Comparison of ENCODE assay signal across 19 cellular contexts in the genomic region with DNA sequence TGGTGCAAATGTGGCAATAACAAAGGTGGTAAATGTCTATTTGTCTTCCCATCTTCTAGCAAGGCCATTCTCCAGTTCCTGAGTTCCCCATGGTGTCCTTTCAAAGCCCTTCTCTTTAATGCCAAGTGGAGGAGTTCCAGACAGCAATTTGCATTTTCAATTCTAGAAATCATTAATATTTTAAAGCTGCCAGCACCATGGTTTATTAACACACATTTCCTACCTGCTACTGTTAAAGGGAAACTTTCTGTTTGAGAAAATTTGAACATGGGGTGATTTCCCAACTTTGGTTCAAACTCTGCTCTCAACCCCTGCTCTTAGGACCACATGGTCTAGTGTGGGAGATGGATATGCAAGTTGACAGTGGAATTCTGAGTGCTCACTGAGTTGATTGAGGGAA.
A peak's percentile ranks its signal among the peaks of the same experiment; 100 is the strongest.
DNase-seq lines count a peak whose midpoint lies in the region; ATAC-seq and TF ChIP-seq lines count a peak whose summit lies in the region.
"Had no signal": no experiment of that assay in that cellular context is flagged by ENCODE, and none has a peak within 500 bp of the region (broad histone marks: within the 10 kb centered on the region; RNA-seq: fewer than 3 reads in every experiment).

No MANE protein-coding gene starts in this region.

- no peak for DNase-seq in glutamatergic neuron
- DNase-seq: activated CD4-positive, alpha-beta T cell treated with anti-CD3 and anti-CD28 coated beads, Interleukin-2, amount 50 U/mL, for 48 hours; activated effector memory CD4-positive, alpha-beta T cell treated with Interleukin-2 at 50 U/mL for 16 hours; CD8-positive, alpha-beta T cell; colonic mucosa; IMR-90; NCI-H2081 treated with DMSO at 0.1 percent for 48 hours; NCI-H510A; T-helper 9 cell had no signal

- H3K4me3 Mint-ChIP-seq in stimulated activated memory B cell treated with anti-CD40 and anti-IgM and Interleukin-4, amounts not matched to agents 10 μg/mL and 1 μg/mL and 100 μg/mL, for 72 hours = no peak overlapping the region
- H3K4me3 Mint-ChIP-seq in glutamatergic neuron (ENCODE audit: unreplicated experiment) = no peak overlapping the region
- H3K4me3 Mint-ChIP-seq: CD8-positive, alpha-beta T cell; mesothelial cell of epicardium; natural killer cell treated with Interleukin-12 subunit alpha and Interleukin-12 subunit beta and Interleukin-15 and Interleukin-18, amount 100 ng/mL, for 72 hours; stimulated activated effector memory CD8-positive, alpha-beta T cell treated with anti-CD3 and anti-CD28 coated beads, Interleukin-12 subunit alpha, Interleukin-12 subunit beta, amount 100 ng/mL, for 72 hours; WTC11 had no signal

- peak; percentile 40 for ATAC-seq in GM18909 (IDR thresholded peaks at IDR 0.05; ENCODE audit: poor library complexity, unreplicated experiment)
- ATAC-seq in GM21619 (IDR thresholded peaks at IDR 0.05; ENCODE audit: unreplicated experiment) = peak; percentile 46
- peak; percentile 54 for ATAC-seq in HG03196 (IDR thresholded peaks at IDR 0.05; ENCODE audit: unreplicated experiment)
- no peak for ATAC-seq in stimulated activated memory B cell treated with anti-CD40 and anti-IgM and Interleukin-4, amounts not matched to agents 10 μg/mL and 1 μg/mL and 100 μg/mL, for 72 hours
- no peak for ATAC-seq in HG03095 (IDR thresholded peaks at IDR 0.05; ENCODE audit: unreplicated experiment)
- no peak for ATAC-seq in GM19452 (IDR thresholded peaks at IDR 0.05; ENCODE audit: unreplicated experiment)
- ATAC-seq: CD8-positive, alpha-beta T cell; natural killer cell treated with Interleukin-12 subunit alpha and Interleukin-12 subunit beta and Interleukin-15 and Interleukin-18, amount 100 ng/mL, for 72 hours; stimulated activated effector memory CD8-positive, alpha-beta T cell treated with anti-CD3 and anti-CD28 coated beads, Interleukin-12 subunit alpha, Interleukin-12 subunit beta, amount 100 ng/mL, for 72 hours; WTC11 had no signal

- peak overlapping the region; percentile 73 for H3K27ac Mint-ChIP-seq in stimulated activated memory B cell treated with anti-CD40 and anti-IgM and Interleukin-4, amounts not matched to agents 10 μg/mL and 1 μg/mL and 100 μg/mL, for 72 hours
- no peak overlapping the region for H3K27ac Mint-ChIP-seq in glutamatergic neuron (ENCODE audit: unreplicated experiment)
- H3K27ac Mint-ChIP-seq: CD8-positive, alpha-beta T cell; mesothelial cell of epicardium; natural killer cell treated with Interleukin-12 subunit alpha and Interleukin-12 subunit beta and Interleukin-15 and Interleukin-18, amount 100 ng/mL, for 72 hours; stimulated activated effector memory CD8-positive, alpha-beta T cell treated with anti-CD3 and anti-CD28 coated beads, Interleukin-12 subunit alpha, Interleukin-12 subunit beta, amount 100 ng/mL, for 72 hours; WTC11 had no signal

- no peak for TF ChIP-seq CTCF in glutamatergic neuron (IDR thresholded peaks at IDR 0.05; ENCODE audit: partially characterized antibody, unreplicated experiment)

- H3K27me3 Mint-ChIP-seq in stimulated activated memory B cell treated with anti-CD40 and anti-IgM and Interleukin-4, amounts not matched to agents 10 μg/mL and 1 μg/mL and 100 μg/mL, for 72 hours = peaks cover 39% of the 10 kb centered on the region
- H3K27me3 Mint-ChIP-seq in glutamatergic neuron (ENCODE audit: unreplicated experiment) = no peaks in the 10 kb centered on the region

- H3K36me3 Mint-ChIP-seq in stimulated activated memory B cell treated with anti-CD40 and anti-IgM and Interleukin-4, amounts not matched to agents 10 μg/mL and 1 μg/mL and 100 μg/mL, for 72 hours = no peaks in the 10 kb centered on the region
- H3K36me3 Mint-ChIP-seq in glutamatergic neuron (ENCODE audit: unreplicated experiment) = no peaks in the 10 kb centered on the region
- H3K36me3 Mint-ChIP-seq: CD8-positive, alpha-beta T cell; mesothelial cell of epicardium; natural killer cell treated with Interleukin-12 subunit alpha and Interleukin-12 subunit beta and Interleukin-15 and Interleukin-18, amount 100 ng/mL, for 72 hours; stimulated activated effector memory CD8-positive, alpha-beta T cell treated with anti-CD3 and anti-CD28 coated beads, Interleukin-12 subunit alpha, Interleukin-12 subunit beta, amount 100 ng/mL, for 72 hours; WTC11 had no signal

- H3K4me1 Mint-ChIP-seq in stimulated activated memory B cell treated with anti-CD40 and anti-IgM and Interleukin-4, amounts not matched to agents 10 μg/mL and 1 μg/mL and 100 μg/mL, for 72 hours = peaks cover 31% of the 10 kb centered on the region
- H3K4me1 Mint-ChIP-seq in glutamatergic neuron (ENCODE audit: low read depth, unreplicated experiment) = peaks cover 27% of the 10 kb centered on the region
- H3K4me1 Mint-ChIP-seq: mesothelial cell of epicardium; stimulated activated effector memory CD8-positive, alpha-beta T cell treated with anti-CD3 and anti-CD28 coated beads, Interleukin-12 subunit alpha, Interleukin-12 subunit beta, amount 100 ng/mL, for 72 hours had no signal

- no peaks in the 10 kb centered on the region for H3K9me3 Mint-ChIP-seq in stimulated activated memory B cell treated with anti-CD40 and anti-IgM and Interleukin-4, amounts not matched to agents 10 μg/mL and 1 μg/mL and 100 μg/mL, for 72 hours
- H3K9me3 Mint-ChIP-seq in glutamatergic neuron (ENCODE audit: unreplicated experiment) = no peaks in the 10 kb centered on the region
- H3K9me3 Mint-ChIP-seq: CD8-positive, alpha-beta T cell; mesothelial cell of epicardium; natural killer cell treated with Interleukin-12 subunit alpha and Interleukin-12 subunit beta and Interleukin-15 and Interleukin-18, amount 100 ng/mL, for 72 hours; stimulated activated effector memory CD8-positive, alpha-beta T cell treated with anti-CD3 and anti-CD28 coated beads, Interleukin-12 subunit alpha, Interleukin-12 subunit beta, amount 100 ng/mL, for 72 hours; WTC11 had no signal

Comparison
In these comparisons a context has a peak if more than half of its experiments do, and no peak if none do; other contexts are left out.
1. ATAC-seq: peak in GM18909 (single experiment), GM21619 (single experiment) and HG03196 (single experiment); none in stimulated activated memory B cell treated with anti-CD40 and anti-IgM and Interleukin-4, amounts not matched to agents 10 μg/mL and 1 μg/mL and 100 μg/mL, for 72 hours (single experiment), HG03095 (single experiment) and GM19452 (single experiment).